17 cellular contexts compared by ENCODE assay signal in the genomic region with DNA sequence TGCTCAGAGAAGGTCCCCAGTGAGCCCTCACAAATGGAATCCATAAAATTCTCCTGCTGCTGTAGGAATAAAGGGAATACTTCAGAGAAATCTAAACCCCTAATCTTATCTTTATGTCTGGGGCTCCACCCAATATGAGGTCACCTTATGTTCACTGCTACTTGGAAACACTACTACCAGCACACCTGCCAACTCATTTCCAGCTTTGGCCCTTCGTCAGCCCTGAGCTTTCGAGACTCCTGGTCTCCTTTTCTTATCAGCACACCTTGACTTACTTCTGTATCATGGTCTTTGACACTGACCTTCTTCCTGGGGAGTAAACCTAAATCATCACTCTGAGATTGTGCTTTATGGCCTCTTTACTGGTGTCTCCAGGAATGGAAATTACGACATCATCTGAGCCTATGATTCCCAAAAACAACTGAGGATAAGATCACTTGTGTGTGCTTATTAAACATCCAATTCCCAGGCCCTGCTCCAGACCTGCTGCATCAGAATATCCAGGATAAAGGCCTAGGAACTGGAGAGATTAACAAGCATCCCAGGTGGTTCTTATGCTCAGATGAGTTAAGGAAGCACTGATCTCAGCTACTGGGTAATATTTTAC. TPM values are rescaled to one million over a fixed set of nuclear protein-coding genes. Genes with fewer than 3 reads are reported as not detected.
DNase-seq lines count a peak whose midpoint lies in the region; ATAC-seq and TF ChIP-seq lines count a peak whose summit lies in the region.
"Had no signal": no experiment of that assay in that cellular context is flagged by ENCODE, and none has a peak within 500 bp of the region (broad histone marks: within the 10 kb centered on the region; RNA-seq: fewer than 3 reads in every experiment).

No MANE protein-coding gene starts in this region.

- H3K4me3 ChIP-seq in HEK293 (ENCODE audit: low read depth, low read length) (no peak overlapping the region), mesendoderm (ENCODE audit: low read length) (no peak overlapping the region), transverse colon (no peak overlapping the region)
- H3K4me3 ChIP-seq: SJCRH30 had no signal

- H2BK120ac ChIP-seq in mesendoderm (ENCODE audit: low read depth, low read length), result no peak overlapping the region

- no peaks in the 10 kb centered on the region for H3K79me2 ChIP-seq in mesendoderm (ENCODE audit: control insufficient read depth, insufficient read depth, low read length)

- TF ChIP-seq CTCF in HEK293 (tag by site-specific recombination; IDR thresholded peaks at IDR 0.05) (no peak), transverse colon (IDR thresholded peaks at IDR 0.05) (no peak)

- H3K36me3 Mint-ChIP-seq in activated T-helper 17 cell treated with anti-CD3 and anti-CD28 coated beads, Interleukin-2, amount 50 U/mL, for 72 hours (ENCODE audit: low read depth), result no peaks in the 10 kb centered on the region

- no peak overlapping the region for H4K5ac ChIP-seq in mesendoderm (ENCODE audit: low read length)

- CTCF ChIA-PET in HEK293 (lab: Yijun Ruan, JAX), result interaction anchor here (0.9 to 1.0 kb wide), 2 partner anchors 22 to 35 kb away, joined by 3 read pairs; no protein-coding TSS in a partner anchor

- H3K79me1 ChIP-seq in mesendoderm (ENCODE audit: low read length), result no peaks in the 10 kb centered on the region

- ATAC-seq in activated T-helper 17 cell treated with anti-CD3 and anti-CD28 coated beads, Interleukin-2, amount 50 U/mL, for 72 hours (replicated peaks), result peak; percentile 40
- no peak for ATAC-seq in HG02571 (IDR thresholded peaks at IDR 0.05; ENCODE audit: unreplicated experiment)

- in situ Hi-C loops in transverse colon (cut with MboI; ENCODE audit: low pct_ligation_motif_present in 1 of 4, low pct_unique_long_range_greater_than_20kb in 1 of 4, low sequenced_read_pairs in 3 of 4), result loop anchor here in 1 of 4 donors (25.0 kb wide), 1 partner anchor 177 kb away; no protein-coding TSS in a partner anchor

- H3K27ac Mint-ChIP-seq in activated T-helper 17 cell treated with anti-CD3 and anti-CD28 coated beads, Interleukin-2, amount 50 U/mL, for 72 hours, result peak overlapping the region; percentile 3
- H3K27ac Mint-ChIP-seq: CD4-positive, alpha-beta T cell; HFFc6 had no signal

- no peak overlapping the region for H2AK5ac ChIP-seq in mesendoderm (ENCODE audit: low read length)

- no peak overlapping the region for H3K23ac ChIP-seq in mesendoderm (ENCODE audit: low read length)

- H3K4me2 ChIP-seq in mesendoderm (ENCODE audit: low read length), result no peak overlapping the region

- no peaks in the 10 kb centered on the region for H3K36me3 ChIP-seq in HEK293 (ENCODE audit: control insufficient read depth in 2 of 2, insufficient read depth in 1 of 2, low read length in 2 of 2)
- H3K36me3 ChIP-seq in mesendoderm (ENCODE audit: control insufficient read depth, insufficient read depth, low read length), result no peaks in the 10 kb centered on the region
- no peaks in the 10 kb centered on the region for H3K36me3 ChIP-seq in transverse colon
- H3K36me3 ChIP-seq: SJCRH30 had no signal

- no peaks in the 10 kb centered on the region for H3K9me3 ChIP-seq in HEK293 (ENCODE audit: control insufficient read depth, insufficient read depth, low read depth, low read length)
- no peaks in the 10 kb centered on the region for H3K9me3 ChIP-seq in transverse colon
- H3K9me3 ChIP-seq: SJCRH30 had no signal

- peaks cover 16% of the 10 kb centered on the region for H3K4me1 Mint-ChIP-seq in activated T-helper 17 cell treated with anti-CD3 and anti-CD28 coated beads, Interleukin-2, amount 50 U/mL, for 72 hours

- no peaks in the 10 kb centered on the region for H3K9me3 Mint-ChIP-seq in activated T-helper 17 cell treated with anti-CD3 and anti-CD28 coated beads, Interleukin-2, amount 50 U/mL, for 72 hours
- H3K9me3 Mint-ChIP-seq: CD4-positive, alpha-beta T cell; HFFc6 had no signal

- DNase-seq in mesendoderm (peak; percentile 16), transverse colon (peak; percentile 42), NCI-H526 treated with DMSO at 0.1 percent for 48 hours (lab: John Stamatoyannopoulos, UW) (no peak), COLO829 (ENCODE audit: low spot score) (no peak)
- DNase-seq: ACHN; CD4-positive, alpha-beta T cell; HFFc6; NCI-H1417; NCI-H1930; NCI-H2171; NCI-H510A; SJCRH30 had no signal

- H3K4me3 Mint-ChIP-seq in activated T-helper 17 cell treated with anti-CD3 and anti-CD28 coated beads, Interleukin-2, amount 50 U/mL, for 72 hours, result no peak overlapping the region
- H3K4me3 Mint-ChIP-seq: CD4-positive, alpha-beta T cell; HFFc6 had no signal

- no peak overlapping the region for H3K4ac ChIP-seq in mesendoderm (ENCODE audit: low read depth, low read length)

- no peak overlapping the region for H3K56ac ChIP-seq in mesendoderm (ENCODE audit: low read length)

- no peak overlapping the region for H3K9ac ChIP-seq in mesendoderm (ENCODE audit: low read length)

- H3K27me3 ChIP-seq in mesendoderm (ENCODE audit: insufficient read depth, low read length, poor library complexity), result no peaks in the 10 kb centered on the region
- H3K27me3 ChIP-seq in transverse colon, result no peaks in the 10 kb centered on the region

- H3K27me3 Mint-ChIP-seq in activated T-helper 17 cell treated with anti-CD3 and anti-CD28 coated beads, Interleukin-2, amount 50 U/mL, for 72 hours, result no peaks in the 10 kb centered on the region
- H3K27me3 Mint-ChIP-seq: CD4-positive, alpha-beta T cell had no signal

- intact Hi-C loops in transverse colon (cut with DNase I; ENCODE audit: low total_unique reads), result loop anchor here (1.0 kb wide), 1 partner anchor 53 kb away; no protein-coding TSS in a partner anchor

- no peak for TF ChIP-seq EP300 in transverse colon (IDR thresholded peaks at IDR 0.05; ENCODE audit: low read depth)

- H3K18ac ChIP-seq in mesendoderm (ENCODE audit: low read length), result no peak overlapping the region

- H3K4me1 ChIP-seq in HEK293 (ENCODE audit: control insufficient read depth, insufficient read depth, low read length) (peaks cover 29% of the 10 kb centered on the region), mesendoderm (ENCODE audit: control insufficient read depth, low read depth, low read length) (peaks cover 8% of the 10 kb centered on the region), transverse colon (peaks cover 0 to 5% (median 0%) of the 10 kb centered on the region in 4 donors)
- H3K4me1 ChIP-seq: SJCRH30 had no signal

- H3K27ac ChIP-seq in HEK293 (ENCODE audit: extremely low read depth, low read depth, low read length) (peak overlapping the region; percentile 63), mesendoderm (ENCODE audit: low read depth, low read length) (no peak overlapping the region), transverse colon (peak overlapping the region in 1 of 4 donors; percentile 17)
- H3K27ac ChIP-seq: RWPE1, SJCRH30 had no signal

- H2BK15ac ChIP-seq in mesendoderm (replicated peaks; ENCODE audit: low read depth), result no peak overlapping the region

- no CpG with 5 or more reads among the region's 3 CpGs for WGBS in mesendoderm (ENCODE audit: extremely low coverage, insufficient coverage, low lambda C conversion rate)
- WGBS in transverse colon (ENCODE audit: low coverage in 1 of 2), 2 donors, result 35 to 60% methylated on average over 2 to 3 of the region's 3 CpGs

- POLR2A ChIA-PET in HEK293 (lab: Yijun Ruan, JAX), result no interaction called here

- no peak for TF ChIP-seq POLR2A in transverse colon (IDR thresholded peaks at IDR 0.05)

- no peak overlapping the region for H2BK5ac ChIP-seq in mesendoderm (ENCODE audit: low read length)

- H4K8ac ChIP-seq in mesendoderm (ENCODE audit: low read depth, low read length), result no peak overlapping the region

TF ChIP-seq in HEK293, 187 proteins besides CTCF, POLR2A, EP300 and RAD21 (continues in another document):
- no peak for TF ChIP-seq ZFP69B (tag by site-specific recombination; IDR thresholded peaks at IDR 0.05)
- no peak for TF ChIP-seq ZNF830 (tag by site-specific recombination; IDR thresholded peaks at IDR 0.05; ENCODE audit: low read depth)
- no peak for TF ChIP-seq ZNF426 (tag by site-specific recombination; IDR thresholded peaks at IDR 0.05)
- no peak for TF ChIP-seq HOXA7 (CRISPR knock-in tag; IDR thresholded peaks at IDR 0.05; ENCODE audit: borderline replicate concordance)
- peak; percentile 79 for TF ChIP-seq KLF1 (tag by site-specific recombination; IDR thresholded peaks at IDR 0.05)
- TF ChIP-seq, protein P1, sequence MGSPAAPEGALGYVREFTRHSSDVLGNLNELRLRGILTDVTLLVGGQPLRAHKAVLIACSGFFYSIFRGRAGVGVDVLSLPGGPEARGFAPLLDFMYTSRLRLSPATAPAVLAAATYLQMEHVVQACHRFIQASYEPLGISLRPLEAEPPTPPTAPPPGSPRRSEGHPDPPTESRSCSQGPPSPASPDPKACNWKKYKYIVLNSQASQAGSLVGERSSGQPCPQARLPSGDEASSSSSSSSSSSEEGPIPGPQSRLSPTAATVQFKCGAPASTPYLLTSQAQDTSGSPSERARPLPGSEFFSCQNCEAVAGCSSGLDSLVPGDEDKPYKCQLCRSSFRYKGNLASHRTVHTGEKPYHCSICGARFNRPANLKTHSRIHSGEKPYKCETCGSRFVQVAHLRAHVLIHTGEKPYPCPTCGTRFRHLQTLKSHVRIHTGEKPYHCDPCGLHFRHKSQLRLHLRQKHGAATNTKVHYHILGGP (tag by site-specific recombination; IDR thresholded peaks at IDR 0.05), result no peak

RNA-seq across cellular contexts. Expression of a gene that starts 22.2 kb away (rescaled TPM):
- 10 to 100 TPM; 48.4 to 76.7 TPM for total RNA-seq in activated T-helper 17 cell treated with anti-CD3 and anti-CD28 coated beads, Interleukin-2, amount 50 U/mL, for 72 hours
- 115 TPM for polyA plus RNA-seq in mesendoderm (2013, experiment 1 of 2)
- polyA plus RNA-seq in mesendoderm (2013, experiment 2 of 2), result 114 TPM
- 10 to 100 TPM; 11.3 to 35.2 (median 20.2) TPM for total RNA-seq in transverse colon

RNA-seq across cellular contexts. Expression of a gene that starts 35.4 kb away (rescaled TPM):
- total RNA-seq in activated T-helper 17 cell treated with anti-CD3 and anti-CD28 coated beads, Interleukin-2, amount 50 U/mL, for 72 hours, result 1 to 10 TPM; 4.2 to 4.4 TPM
- polyA plus RNA-seq in mesendoderm (2013, experiment 1 of 2), result 0.88 TPM
- 1.1 TPM for polyA plus RNA-seq in mesendoderm (2013, experiment 2 of 2)
- total RNA-seq in transverse colon, result 10 to 100 TPM in 3 of 4 donors, 1 to 10 TPM in 1; 6.0 to 25.7 (median 16.3) TPM

RNA-seq across cellular contexts. Expression of a gene that starts 58.5 kb away (rescaled TPM):
- total RNA-seq in activated T-helper 17 cell treated with anti-CD3 and anti-CD28 coated beads, Interleukin-2, amount 50 U/mL, for 72 hours, result 1 to 10 TPM; 1.1 to 4.1 TPM
- 0.06 TPM for polyA plus RNA-seq in mesendoderm (2013, experiment 1 of 2)
- polyA plus RNA-seq in mesendoderm (2013, experiment 2 of 2), result 0.08 TPM
- 100 to 1,000 TPM in 2 of 4 donors, 10 to 100 TPM in 2; 26.3 to 345 (median 186) TPM for total RNA-seq in transverse colon
- total RNA-seq: H1, HFFc6 had no signal

Comparison
In these comparisons a context has a peak if more than half of its experiments do, and no peak if none do; other contexts are left out.
1. DNase-seq: peak in mesendoderm (single experiment) and transverse colon (single experiment); none in NCI-H526 treated with DMSO at 0.1 percent for 48 hours (single experiment) and COLO829 (single experiment).
2. RNA of a gene that starts 58.5 kb away (total RNA-seq): 26.3 to 345 TPM in transverse colon; 1.1 to 4.1 TPM in activated T-helper 17 cell treated with anti-CD3 and anti-CD28 coated beads, Interleukin-2, amount 50 U/mL, for 72 hours; every median in the first group is over 4 times any median in the second.